In genomic region chr1:77219166-77219887, GRCh38 we compare ENCODE assay signal across 8 cellular contexts. TPM values are rescaled to one million over a fixed set of nuclear protein-coding genes. Genes with fewer than 3 reads are reported as not detected.
DNase-seq lines count a peak whose midpoint lies in the region; ATAC-seq and TF ChIP-seq lines count a peak whose summit lies in the region.

Gene PIGK, minus strand, starts transcription at chr1:77219430. Its CDS starts 28 bp downstream, at chr1:77219402.

- H3K27me3 Mint-ChIP-seq in GM23338 (ENCODE audit: insufficient read depth, low read depth, poor library complexity) (peaks cover 7% of the 10 kb centered on the region), natural killer cell (ENCODE audit: low read depth in 2 of 2) (no peaks in the 10 kb centered on the region)

- H3K4me1 Mint-ChIP-seq in GM23338 (peaks cover 19% of the 10 kb centered on the region), natural killer cell (peaks cover 38 to 54% of the 10 kb centered on the region in 2 donors)

- H3K36me3 ChIP-seq in GM23338 (ENCODE audit: insufficient read depth): 0 out of 2 replicates have a peak, but pooled peaks cover 4% of the 10 kb centered on the region

- no peaks in the 10 kb centered on the region for H3F3A ChIP-seq in GM23338 (replicated peaks; ENCODE audit: low read depth)

- intact Hi-C loops in natural killer cell (cut with micrococcal nuclease): loop anchor here (2.0 kb wide), 1 partner anchor 463 kb away; the partner anchor contains the start of gene ZZZ3

- no peaks in the 10 kb centered on the region for H3K27me3 ChIP-seq in GM23338 (ENCODE audit: insufficient read depth)

- H3K4me3 Mint-ChIP-seq in GM23338: peak within 1 kb of the TSS; percentile 97
- H3K4me3 Mint-ChIP-seq in natural killer cell: peak within 1 kb of the TSS; percentile 94

- peak within 1 kb of the TSS; percentile 95 for H3K4me2 ChIP-seq in GM23338

- H3K27ac Mint-ChIP-seq in GM23338 (peak within 1 kb of the TSS; percentile 94), natural killer cell (peak within 1 kb of the TSS; percentile 91 to 92)

- peak; percentile 85 for DNase-seq in EH (ENCODE audit: low read depth)
- peak; percentile 96 for DNase-seq in GM23338 (ENCODE audit: low spot score)
- DNase-seq in LHCN-M2 (ENCODE audit: low read depth): peak; percentile 88
- peak; percentile 91 for DNase-seq in RPMI8226
- DNase-seq in activated T-helper 9 cell treated with anti-CD3 and anti-CD28 coated beads, Interleukin-2, amount 50 U/mL, for 16 hours (ENCODE audit: low read depth): peak; percentile 79
- DNase-seq in fibroblast of peridontal ligament (ENCODE audit: extremely low read depth): peak; percentile 81
- peak; percentile 82 for DNase-seq in natural killer cell
- peak; percentile 83 for DNase-seq in stimulated activated naive CD4-positive, alpha-beta T cell treated with Interleukin-2 at 50 U/mL for 16 hours (lab: John Stamatoyannopoulos, UW)

- H3K9me3 Mint-ChIP-seq in GM23338: peaks cover 19% of the 10 kb centered on the region
- H3K9me3 Mint-ChIP-seq in natural killer cell: no peaks in the 10 kb centered on the region

- peak within 1 kb of the TSS; percentile 96 for H3K4me3 ChIP-seq in GM23338

- H2AFZ ChIP-seq in GM23338: peak within 1 kb of the TSS; percentile 98

- no peaks in the 10 kb centered on the region for H4K20me1 ChIP-seq in GM23338 (replicated peaks; ENCODE audit: insufficient read depth)

- TF ChIP-seq CTCF in GM23338 (conservative IDR thresholded peaks at IDR 0.05; ENCODE audit: low read depth in 2 of 2): no peak; a peak in 1 of 4 replicates
- TF ChIP-seq CTCF in natural killer cell (IDR thresholded peaks at IDR 0.05): no peak

- H3K27ac ChIP-seq in GM23338 (ENCODE audit: low read depth): peak within 1 kb of the TSS; percentile 70; the same call in 1 of the 2 replicates

- H3K36me3 Mint-ChIP-seq in GM23338 (ENCODE audit: low read depth): peaks cover 34% of the 10 kb centered on the region
- H3K36me3 Mint-ChIP-seq in natural killer cell: no peaks in the 10 kb centered on the region

- peaks cover 35% of the 10 kb centered on the region for H3K79me2 ChIP-seq in GM23338 (replicated peaks; ENCODE audit: insufficient read depth)

- H3K9me2 ChIP-seq in GM23338 (ENCODE audit: insufficient read depth): 0 out of 2 replicates have a peak, but pooled peaks cover 5% of the 10 kb centered on the region

- peaks cover 14% of the 10 kb centered on the region for H3K4me1 ChIP-seq in GM23338 (ENCODE audit: insufficient read depth)

- ATAC-seq in GM23338: peak; percentile 98
- ATAC-seq in natural killer cell: peak; percentile 97 to 98 (median 97)

TF ChIP-seq in GM23338, 12 proteins besides CTCF, POLR2A, EP300 and RAD21:
- TF ChIP-seq POLR2AphosphoS5 (IDR thresholded peaks at IDR 0.05; ENCODE audit: low read depth): peak; percentile 90
- TF ChIP-seq REST (IDR thresholded peaks at IDR 0.05; ENCODE audit: unreplicated experiment): no peak

RNA-seq across cellular contexts. Expression of gene PIGK, which starts in this region (rescaled TPM):
- 20.8 and 26.4 TPM in 2 replicates for total RNA-seq in GM23338 (2014; rRNA removed; shearing (Covaris generic))
- polyA plus RNA-seq in GM23338 (2016; fragmentation: Nextera tagmentation; extraction: Ambion mirVana): 12.7 and 16.4 TPM in 2 replicates
- total RNA-seq in LHCN-M2 (2014; rRNA removed) (46.2 and 53.7 TPM in 2 replicates), natural killer cell (10 to 100 TPM; 25.4 to 29.9 (median 27.8) TPM)
- 21.7 TPM for polyA plus RNA-seq in LHCN-M2 (2012)

Comparison
In these comparisons a context has a peak if more than half of its experiments do, and no peak if none do; other contexts are left out.
1. Peak in every context shown above with its lines: DNase-seq, ATAC-seq, H3K4me3 ChIP-seq and H3K27ac ChIP-seq.